10 cellular contexts compared by ENCODE assay signal in the genomic region with DNA sequence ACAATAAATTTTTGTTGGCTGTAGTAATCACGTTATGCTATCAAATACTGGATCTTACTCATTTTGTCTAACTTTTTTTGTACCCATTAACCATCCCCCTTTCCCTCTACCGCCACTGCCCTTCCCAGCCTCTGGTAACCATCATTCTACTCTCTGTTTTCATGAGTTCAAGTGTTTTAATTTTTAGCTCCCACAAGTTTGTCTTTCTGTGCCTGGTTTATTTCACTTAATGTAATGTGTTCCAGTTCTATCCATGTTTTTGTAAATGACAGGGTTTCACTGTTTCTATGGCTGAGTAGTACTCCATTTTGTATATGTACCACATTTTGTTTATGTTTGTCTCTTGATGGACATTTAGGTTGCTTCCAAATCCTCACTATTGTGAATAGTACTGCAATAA.
"Had no signal": no experiment of that assay in that cellular context is flagged by ENCODE, and none has a peak within 500 bp of the region (broad histone marks: within the 10 kb centered on the region; RNA-seq: fewer than 3 reads in every experiment).

No MANE protein-coding gene starts in this region.

- H3K4me3 ChIP-seq: GM23338 had no signal

- H2AFZ ChIP-seq: GM23338 had no signal

- H3K27me3 Mint-ChIP-seq: IgD-negative memory B cell had no signal

- H3K27ac ChIP-seq: HL-60 had no signal

- H3K4me3 Mint-ChIP-seq: GM23338, H9, HFFc6, IgD-negative memory B cell had no signal

- H3K9me3 Mint-ChIP-seq: GM23338 had no signal

- ATAC-seq: GM23338, HepG2 had no signal

- DNase-seq: H9, HCEC 1CT, HFFc6, KBM-7 had no signal

- H3K27ac Mint-ChIP-seq: GM23338, H9, HFFc6 had no signal

- H3K4me2 ChIP-seq: GM23338 had no signal

- FAIRE-seq: H1, H54, HepG2 had no signal
